14 cellular contexts compared by ENCODE assay signal in the genomic region with DNA sequence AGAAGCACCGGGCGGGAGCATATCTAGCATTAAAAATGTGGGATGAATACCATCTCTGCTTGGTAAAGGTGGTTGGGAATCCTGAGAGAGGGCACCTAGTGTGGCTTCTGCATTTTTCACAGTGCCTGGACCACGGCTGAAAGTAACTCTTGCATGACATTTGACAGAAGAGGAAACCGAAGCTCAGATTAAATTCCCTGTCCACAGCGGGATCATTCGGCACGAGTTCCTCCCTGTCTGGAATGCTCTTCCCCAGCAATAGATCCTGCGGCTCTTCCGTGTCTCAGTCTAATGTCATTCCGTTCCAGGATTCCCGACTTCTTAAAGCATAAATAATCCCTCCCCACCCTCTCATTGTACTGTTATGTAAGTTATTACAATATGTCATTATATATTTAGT. TPM values are rescaled to one million over a fixed set of nuclear protein-coding genes. Genes with fewer than 3 reads are reported as not detected.
DNase-seq lines count a peak whose midpoint lies in the region; ATAC-seq and TF ChIP-seq lines count a peak whose summit lies in the region.
"Had no signal": no experiment of that assay in that cellular context is flagged by ENCODE, and none has a peak within 500 bp of the region (broad histone marks: within the 10 kb centered on the region; RNA-seq: fewer than 3 reads in every experiment).

No MANE protein-coding gene starts in this region.

- H3K27me3 Mint-ChIP-seq in activated CD4-positive, alpha-beta memory T cell treated with anti-CD3 and anti-CD28 coated beads, Interleukin-2, amount 10 ng/mL, durations not matched to agents 7 days and 5 days = no peaks in the 10 kb centered on the region
- no peaks in the 10 kb centered on the region for H3K27me3 Mint-ChIP-seq in naive thymus-derived CD8-positive, alpha-beta T cell

- H3K79me2 ChIP-seq in HCT116 (ENCODE audit: insufficient read depth, low read length) = peaks cover 41% of the 10 kb centered on the region

- ATAC-seq in HCT116 (no peak), HG02623 (IDR thresholded peaks at IDR 0.05; ENCODE audit: unreplicated experiment) (no peak), GM18870 (IDR thresholded peaks at IDR 0.05; ENCODE audit: unreplicated experiment) (no peak)
- ATAC-seq in naive thymus-derived CD8-positive, alpha-beta T cell = no peak

- no peak overlapping the region for H3K27ac Mint-ChIP-seq in activated CD4-positive, alpha-beta memory T cell treated with anti-CD3 and anti-CD28 coated beads, Interleukin-2, amount 10 ng/mL, durations not matched to agents 7 days and 5 days
- H3K27ac Mint-ChIP-seq in naive thymus-derived CD8-positive, alpha-beta T cell = peak overlapping the region in 8 of 10 donors; percentile 15 to 97 (median 40)

- peaks cover 45% of the 10 kb centered on the region for H3K4me1 Mint-ChIP-seq in activated CD4-positive, alpha-beta memory T cell treated with anti-CD3 and anti-CD28 coated beads, Interleukin-2, amount 10 ng/mL, durations not matched to agents 7 days and 5 days
- H3K4me1 Mint-ChIP-seq in naive thymus-derived CD8-positive, alpha-beta T cell = peaks cover 20 to 40% (median 38%) of the 10 kb centered on the region in 4 donors

- POLR2A ChIA-PET in HCT116 (lab: Charles Lee) = interaction anchor here (1.2 to 1.3 kb wide), 2 partner anchors 14 to 16 kb away, joined by 3 to 5 read pairs; partner anchors contain the start of gene RNASEH1
- POLR2A ChIA-PET in activated CD4-positive, alpha-beta memory T cell treated with anti-CD3 and anti-CD28 coated beads, Interleukin-2, amount 10 ng/mL, durations not matched to agents 7 days and 5 days (lab: Charles Lee) = interaction anchor here (1.3 to 2.5 kb wide), 4 partner anchors 9 to 17 kb away, joined by 5 to 36 read pairs (median 7); partner anchors contain the start of gene RNASEH1
- POLR2A ChIA-PET in naive thymus-derived CD8-positive, alpha-beta T cell (lab: Charles Lee) = interaction anchor here (0.6 to 4.5 kb wide), 9 partner anchors 10 to 197 kb away, joined by 3 to 63 read pairs (median 6); partner anchors contain the start of genes EIPR1, RNASEH1 and TRAPPC12

- H3K27ac ChIP-seq in BLaER1 treated with 17β-estradiol and CSF1 and Interleukin-3, amounts not matched to agents 10 nM and 100 nM = peak overlapping the region in 2 of 11 experiments; percentile 91 to 92; a peak in 3 of 22 replicates
- no peak overlapping the region for H3K27ac ChIP-seq in HCT116 (ENCODE audit: low read depth, low read length)
- H3K27ac ChIP-seq: foreskin keratinocyte had no signal

- peaks cover 36% of the 10 kb centered on the region for H3K36me3 Mint-ChIP-seq in activated CD4-positive, alpha-beta memory T cell treated with anti-CD3 and anti-CD28 coated beads, Interleukin-2, amount 10 ng/mL, durations not matched to agents 7 days and 5 days (ENCODE audit: low read depth)
- peaks cover 8 to 35% (median 13%) of the 10 kb centered on the region in 3 donors for H3K36me3 Mint-ChIP-seq in naive thymus-derived CD8-positive, alpha-beta T cell

- intact Hi-C loops in HCT116 (cut with micrococcal nuclease) = no loop called here

- H3K4me1 ChIP-seq in BLaER1 treated with 17β-estradiol and CSF1 and Interleukin-3, amounts not matched to agents 10 nM and 100 nM = peaks cover 33 to 52% (median 49%) of the 10 kb centered on the region in 10 experiments
- peaks cover 5 to 27% of the 10 kb centered on the region in 2 experiments; a peak in 3 of 4 replicates for H3K4me1 ChIP-seq in HCT116 (ENCODE audit: control insufficient read depth in 1 of 2, insufficient read depth in 2 of 2, low read length in 2 of 2)

- H3K9me3 Mint-ChIP-seq in activated CD4-positive, alpha-beta memory T cell treated with anti-CD3 and anti-CD28 coated beads, Interleukin-2, amount 10 ng/mL, durations not matched to agents 7 days and 5 days = no peaks in the 10 kb centered on the region
- H3K9me3 Mint-ChIP-seq in naive thymus-derived CD8-positive, alpha-beta T cell = no peaks in the 10 kb centered on the region

- peak overlapping the region; percentile 70 to 89 (median 80); a peak in 18 of 22 replicates for H3K4me2 ChIP-seq in BLaER1 treated with 17β-estradiol and CSF1 and Interleukin-3, amounts not matched to agents 10 nM and 100 nM
- peak overlapping the region; percentile 77 for H3K4me2 ChIP-seq in HCT116 (ENCODE audit: low read length)

- BruUV-seq in HCT116 (replicated peaks; lab: Mats Ljungman, UMichigan) = no TSS peak

- no peak for TF ChIP-seq CTCF in HCT116 (IDR thresholded peaks at IDR 0.05 in 2 of 3, conservative IDR thresholded peaks at IDR 0.05 in 1 of 3; ENCODE audit: borderline replicate concordance in 1 of 3, insufficient read depth in 1 of 3, low read depth in 2 of 3, low read length in 2 of 3)

- H3K4me3 Mint-ChIP-seq in activated CD4-positive, alpha-beta memory T cell treated with anti-CD3 and anti-CD28 coated beads, Interleukin-2, amount 10 ng/mL, durations not matched to agents 7 days and 5 days = peak overlapping the region; percentile 92
- peak overlapping the region; percentile 86 to 94 (median 90) for H3K4me3 Mint-ChIP-seq in naive thymus-derived CD8-positive, alpha-beta T cell

- no peaks in the 10 kb centered on the region for H3K9me3 ChIP-seq in BLaER1 treated with 17β-estradiol and CSF1 and Interleukin-3, amounts not matched to agents 10 nM and 100 nM (replicated peaks in 1 of 11)
- no peaks in the 10 kb centered on the region for H3K9me3 ChIP-seq in HCT116 (ENCODE audit: control insufficient read depth in 1 of 2, insufficient read depth in 1 of 2, low read depth in 1 of 2, low read length in 2 of 2)
- H3K9me3 ChIP-seq: left lung, sigmoid colon had no signal

- no peak for TF ChIP-seq POLR2A in HCT116 (IDR thresholded peaks at IDR 0.05; ENCODE audit: borderline replicate concordance, extremely low read depth, insufficient read depth, insufficient read length)

- RAD21 ChIA-PET in HCT116 (lab: Charles Lee; ENCODE audit: low non-redundant PET in 1 of 2, low total read pairs in 2 of 2, uncharacterized antibody in 2 of 2, unreplicated experiment in 2 of 2) = interaction anchor here in 1 of 2 experiments (0.6 kb wide), 1 partner anchor 55 kb away, joined by 4 read pairs; no protein-coding TSS in a partner anchor

- H3K9ac ChIP-seq in BLaER1 treated with 17β-estradiol and CSF1 and Interleukin-3, amounts not matched to agents 10 nM and 100 nM = peak overlapping the region in 1 of 11 experiments; percentile 97; a peak in 1 of 22 replicates
- no peak overlapping the region for H3K9ac ChIP-seq in HCT116 (ENCODE audit: low read length)

- no peak for TF ChIP-seq RAD21 in HCT116 (IDR thresholded peaks at IDR 0.05; ENCODE audit: low read depth)

- H2AFZ ChIP-seq in HCT116 (ENCODE audit: low read depth, low read length, poor library complexity, severe bottlenecking) = no peak overlapping the region

- H4K20me1 ChIP-seq in BLaER1 treated with 17β-estradiol and CSF1 and Interleukin-3, amounts not matched to agents 10 nM and 100 nM = peaks cover 34 to 38% (median 36%) of the 10 kb centered on the region in 11 experiments
- peaks cover 19% of the 10 kb centered on the region; the same call in 1 of the 2 replicates for H4K20me1 ChIP-seq in HCT116 (ENCODE audit: insufficient read depth)

- H3K36me3 ChIP-seq in BLaER1 treated with 17β-estradiol and CSF1 and Interleukin-3, amounts not matched to agents 10 nM and 100 nM = peaks cover 30 to 36% (median 35%) of the 10 kb centered on the region in 11 experiments
- peaks cover 26 to 34% of the 10 kb centered on the region in 2 experiments for H3K36me3 ChIP-seq in HCT116 (ENCODE audit: control insufficient read depth in 1 of 2, insufficient read depth in 2 of 2, low read length in 2 of 2)

- peak overlapping the region in 5 of 10 experiments; percentile 90 to 99 (median 98); a peak in 5 of 20 replicates for H3K4me3 ChIP-seq in BLaER1 treated with 17β-estradiol and CSF1 and Interleukin-3, amounts not matched to agents 10 nM and 100 nM
- H3K4me3 ChIP-seq in HCT116 (replicated peaks in 1 of 2; ENCODE audit: low read depth in 1 of 2, low read length in 2 of 2) = peak overlapping the region; percentile 88 to 95; a peak in 3 of 4 replicates

- no peaks in the 10 kb centered on the region for H3K9me2 ChIP-seq in HCT116 (ENCODE audit: insufficient read depth)

- CTCF ChIA-PET in HCT116 (lab: Charles Lee) = no interaction called here
- CTCF ChIA-PET in activated CD4-positive, alpha-beta memory T cell treated with anti-CD3 and anti-CD28 coated beads, Interleukin-2, amount 10 ng/mL, durations not matched to agents 7 days and 5 days (lab: Charles Lee) = interaction anchor here (1.5 to 2.5 kb wide), 7 partner anchors 14 to 150 kb away, joined by 3 to 8 read pairs (median 4); partner anchors contain the start of gene RNASEH1

- no peak for DNase-seq in HCT116 (ENCODE audit: low read depth, low spot score)
- no peak for DNase-seq in activated CD4-positive, alpha-beta memory T cell treated with anti-CD3 and anti-CD28 coated beads, Interleukin-2, amount 10 ng/mL, durations not matched to agents 7 days and 5 days
- no peak for DNase-seq in naive thymus-derived CD8-positive, alpha-beta T cell
- no peak for DNase-seq in anterior cingulate cortex (lab: John Stamatoyannopoulos, UW)
- DNase-seq in NCI-H2107 treated with DMSO at 0.1 percent for 48 hours (lab: John Stamatoyannopoulos, UW; ENCODE audit: unreplicated experiment) = no peak
- DNase-seq: activated CD8-positive, alpha-beta memory T cell treated with anti-CD3 and anti-CD28 coated beads, Interleukin-2, amount 50 U/mL, for 4 hours; foreskin keratinocyte; left lung; sigmoid colon; SW 1271 had no signal

- no peaks in the 10 kb centered on the region for H3K27me3 ChIP-seq in BLaER1 treated with 17β-estradiol and CSF1 and Interleukin-3, amounts not matched to agents 10 nM and 100 nM
- H3K27me3 ChIP-seq in HCT116 (ENCODE audit: insufficient read depth, low read length) = no peaks in the 10 kb centered on the region
- H3K27me3 ChIP-seq: foreskin keratinocyte, left lung, sigmoid colon had no signal

RNA-seq across cellular contexts. Expression of gene RPS7, which starts 0.9 kb away (rescaled TPM):
- 1,694 TPM for total RNA-seq in HCT116 (2021; ENCODE audit: unreplicated experiment)
- 1,040 and 1,126 TPM in 2 replicates for polyA plus RNA-seq in HCT116 (2012)
- total RNA-seq in activated CD4-positive, alpha-beta memory T cell treated with anti-CD3 and anti-CD28 coated beads, Interleukin-2, amount 10 ng/mL, durations not matched to agents 7 days and 5 days = 1,000 to 10,000 TPM; 1,152 to 1,168 TPM
- 1,000 to 10,000 TPM; 1,560 to 1,585 TPM for total RNA-seq in naive thymus-derived CD8-positive, alpha-beta T cell
- 1,000 to 10,000 TPM; 1,167 to 1,584 (median 1,521) TPM for polyA plus RNA-seq in naive thymus-derived CD8-positive, alpha-beta T cell

RNA-seq across cellular contexts. Expression of gene RNASEH1, which starts 16.0 kb away (rescaled TPM):
- total RNA-seq in HCT116 (2021; ENCODE audit: unreplicated experiment) = 38.2 TPM
- 20.6 and 23.2 TPM in 2 replicates for polyA plus RNA-seq in HCT116 (2012)
- total RNA-seq in activated CD4-positive, alpha-beta memory T cell treated with anti-CD3 and anti-CD28 coated beads, Interleukin-2, amount 10 ng/mL, durations not matched to agents 7 days and 5 days = 10 to 100 TPM; 21.3 to 24.6 TPM
- 10 to 100 TPM; 24.1 to 34.5 TPM for total RNA-seq in naive thymus-derived CD8-positive, alpha-beta T cell
- polyA plus RNA-seq in naive thymus-derived CD8-positive, alpha-beta T cell = 10 to 100 TPM; 35.4 to 47.0 (median 35.5) TPM

RNA-seq across cellular contexts. Expression of gene COLEC11, which starts 20.8 kb away (rescaled TPM):
- total RNA-seq in HCT116 (2021; ENCODE audit: unreplicated experiment) = 0.15 TPM
- 0.10 TPM in 1 of 2 replicates, not detected in the other for polyA plus RNA-seq in HCT116 (2012)
- not detected for total RNA-seq in activated CD4-positive, alpha-beta memory T cell treated with anti-CD3 and anti-CD28 coated beads, Interleukin-2, amount 10 ng/mL, durations not matched to agents 7 days and 5 days
- total RNA-seq in naive thymus-derived CD8-positive, alpha-beta T cell = 1 to 10 TPM; 1.8 to 1.9 TPM
- not detected for polyA plus RNA-seq in naive thymus-derived CD8-positive, alpha-beta T cell
- total RNA-seq: chondrocyte, foreskin keratinocyte had no signal
- polyA plus RNA-seq: foreskin keratinocyte had no signal

RNA-seq across cellular contexts. Expression of gene ADI1, which starts 54.8 kb away (rescaled TPM):
- 27.0 TPM for total RNA-seq in HCT116 (2021; ENCODE audit: unreplicated experiment)
- polyA plus RNA-seq in HCT116 (2012) = 14.9 and 20.5 TPM in 2 replicates
- total RNA-seq in activated CD4-positive, alpha-beta memory T cell treated with anti-CD3 and anti-CD28 coated beads, Interleukin-2, amount 10 ng/mL, durations not matched to agents 7 days and 5 days = 10 to 100 TPM; 28.5 to 34.1 TPM
- 10 to 100 TPM; 30.1 to 33.2 TPM for total RNA-seq in naive thymus-derived CD8-positive, alpha-beta T cell
- polyA plus RNA-seq in naive thymus-derived CD8-positive, alpha-beta T cell = 10 to 100 TPM; 22.0 to 28.5 (median 25.8) TPM
